1 cellular context compared by ENCODE assay signal in the genomic region with DNA sequence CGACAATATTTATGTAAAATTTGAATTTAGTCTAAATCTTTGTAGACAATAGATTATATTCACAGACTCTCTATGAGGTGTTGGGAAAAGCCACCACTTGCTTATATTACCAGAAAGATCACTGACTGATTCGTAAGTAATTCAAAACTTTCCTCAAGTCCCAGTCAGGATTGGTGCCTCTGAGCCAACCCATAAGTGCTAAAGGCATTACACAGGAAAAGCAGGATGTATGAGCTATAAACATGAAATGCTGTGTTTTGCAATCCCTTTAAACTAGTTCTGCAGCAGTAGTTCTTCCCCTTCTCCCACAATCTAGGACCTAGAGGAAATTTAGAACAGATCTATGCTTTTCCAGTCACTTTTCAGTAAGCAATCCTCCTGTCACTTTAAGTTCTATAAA.
TF ChIP-seq lines count a peak whose summit lies in the region.

No MANE protein-coding gene starts in this region.

TF ChIP-seq in WTC11, 78 proteins besides CTCF, POLR2A, EP300 and RAD21 (continued from another document):
- TF ChIP-seq, protein P1, sequence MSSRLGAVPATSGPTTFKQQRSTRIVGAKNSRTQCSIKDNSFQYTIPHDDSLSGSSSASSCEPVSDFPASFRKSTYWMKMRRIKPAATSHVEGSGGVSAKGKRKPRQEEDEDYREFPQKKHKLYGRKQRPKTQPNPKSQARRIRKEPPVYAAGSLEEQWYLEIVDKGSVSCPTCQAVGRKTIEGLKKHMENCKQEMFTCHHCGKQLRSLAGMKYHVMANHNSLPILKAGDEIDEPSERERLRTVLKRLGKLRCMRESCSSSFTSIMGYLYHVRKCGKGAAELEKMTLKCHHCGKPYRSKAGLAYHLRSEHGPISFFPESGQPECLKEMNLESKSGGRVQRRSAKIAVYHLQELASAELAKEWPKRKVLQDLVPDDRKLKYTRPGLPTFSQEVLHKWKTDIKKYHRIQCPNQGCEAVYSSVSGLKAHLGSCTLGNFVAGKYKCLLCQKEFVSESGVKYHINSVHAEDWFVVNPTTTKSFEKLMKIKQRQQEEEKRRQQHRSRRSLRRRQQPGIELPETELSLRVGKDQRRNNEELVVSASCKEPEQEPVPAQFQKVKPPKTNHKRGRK (CRISPR knock-in tag; IDR thresholded peaks at IDR 0.05; ENCODE audit: borderline replicate concordance), result no peak
